Comparison of ENCODE assay signal across 26 cellular contexts in the genomic region with DNA sequence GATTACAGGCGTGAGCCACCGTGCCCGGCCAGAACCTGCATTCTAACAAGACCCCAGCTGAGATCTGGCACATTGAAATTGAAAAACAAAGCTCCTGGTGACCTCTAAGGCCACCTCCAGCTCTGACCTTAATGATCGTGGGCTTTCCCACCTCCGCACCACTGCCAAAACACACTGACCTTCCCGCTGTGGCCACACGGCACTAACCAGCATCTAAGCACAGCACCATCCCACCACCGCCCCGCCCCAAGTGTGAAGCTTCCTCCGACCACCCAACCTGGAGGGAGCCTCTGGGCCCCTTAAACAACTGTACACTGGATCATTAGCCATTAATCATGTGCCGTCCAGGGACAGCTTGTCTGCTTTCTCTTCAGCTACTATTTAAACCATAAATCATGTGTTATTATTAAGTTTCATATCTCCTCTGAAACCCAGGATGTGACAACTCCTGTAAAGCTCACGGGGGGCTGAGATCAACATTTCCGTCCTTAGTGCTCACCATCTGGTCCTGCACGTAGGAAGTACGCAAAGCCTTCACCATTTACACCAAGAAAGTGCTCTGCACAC.
"Had no signal": no experiment of that assay in that cellular context is flagged by ENCODE, and none has a peak within 500 bp of the region (broad histone marks: within the 10 kb centered on the region; RNA-seq: fewer than 3 reads in every experiment).

No MANE protein-coding gene starts in this region.

- H3K27me3 Mint-ChIP-seq: progenitor cell of endocrine pancreas had no signal

- H3K4me1 Mint-ChIP-seq: memory B cell; natural killer cell; stimulated activated effector memory CD8-positive, alpha-beta T cell treated with anti-CD3 and anti-CD28 coated beads, Interleukin-12 subunit alpha, Interleukin-12 subunit beta, amount 100 ng/mL, for 72 hours had no signal

- H3K36me3 ChIP-seq: colonic mucosa, neutrophil, pancreas, right lobe of liver, tibial nerve, upper lobe of left lung had no signal

- H3K9me3 Mint-ChIP-seq: effector memory CD8-positive, alpha-beta T cell; stimulated activated effector memory CD8-positive, alpha-beta T cell treated with anti-CD3 and anti-CD28 coated beads, Interleukin-12 subunit alpha, Interleukin-12 subunit beta, amount 100 ng/mL, for 72 hours had no signal

- ATAC-seq: effector memory CD8-positive, alpha-beta T cell; left ventricle myocardium superior; natural killer cell; pancreas; right lobe of liver; stimulated activated effector memory CD8-positive, alpha-beta T cell treated with anti-CD3 and anti-CD28 coated beads, Interleukin-12 subunit alpha, Interleukin-12 subunit beta, amount 100 ng/mL, for 72 hours; stimulated activated naive CD8-positive, alpha-beta T cell treated with anti-CD3 and anti-CD28 coated beads, Interleukin-15, Interleukin-2, amounts not matched to agents 100 U/mL and 50 U/mL, for 24 hours had no signal

- H3K27ac Mint-ChIP-seq: effector memory CD8-positive, alpha-beta T cell; memory B cell; natural killer cell; progenitor cell of endocrine pancreas; stimulated activated effector memory CD8-positive, alpha-beta T cell treated with anti-CD3 and anti-CD28 coated beads, Interleukin-12 subunit alpha, Interleukin-12 subunit beta, amount 100 ng/mL, for 72 hours had no signal

- H3K27ac ChIP-seq: colonic mucosa, neutrophil, pancreas, right lobe of liver, testis, upper lobe of left lung had no signal

- H3K9me3 ChIP-seq: colonic mucosa, neutrophil, pancreas, right lobe of liver, testis had no signal

- H3K4me3 ChIP-seq: colonic mucosa, lung, pancreas, right lobe of liver, smooth muscle cell, testis, tibial nerve, upper lobe of left lung had no signal

- DNase-seq: colonic mucosa; dermis blood vessel endothelial cell; effector memory CD8-positive, alpha-beta T cell; hypothalamus; left ventricle myocardium superior; natural killer cell; right lobe of liver; stimulated activated CD4-positive, alpha-beta T cell treated with anti-CD3 and anti-CD28 coated beads, Interleukin-2, amount 100 ng/mL, for 24 hours; stimulated activated CD4-positive, alpha-beta T cell treated with anti-CD3 and anti-CD28 coated beads, Interleukin-4, amount 100 ng/mL, for 24 hours; stimulated activated naive CD8-positive, alpha-beta T cell treated with anti-CD3 and anti-CD28 coated beads, Interleukin-15, Interleukin-2, amounts not matched to agents 100 U/mL and 50 U/mL, for 24 hours; substantia nigra; testis; upper lobe of left lung had no signal

- H3K4me1 ChIP-seq: colonic mucosa, pancreas, right lobe of liver, testis, upper lobe of left lung had no signal

- H3K27me3 ChIP-seq: colonic mucosa, neutrophil, pancreas, right lobe of liver, testis, tibial nerve, upper lobe of left lung had no signal

- FAIRE-seq: endometrium, frontal cortex, keratinocyte, pancreas, urothelium cell line had no signal

- H3K36me3 Mint-ChIP-seq: natural killer cell; stimulated activated effector memory CD8-positive, alpha-beta T cell treated with anti-CD3 and anti-CD28 coated beads, Interleukin-12 subunit alpha, Interleukin-12 subunit beta, amount 100 ng/mL, for 72 hours had no signal

- H3K4me3 Mint-ChIP-seq: effector memory CD8-positive, alpha-beta T cell; memory B cell; natural killer cell; neural crest cell; stimulated activated effector memory CD8-positive, alpha-beta T cell treated with anti-CD3 and anti-CD28 coated beads, Interleukin-12 subunit alpha, Interleukin-12 subunit beta, amount 100 ng/mL, for 72 hours had no signal
